8 cellular contexts compared by ENCODE assay signal in the genomic region with DNA sequence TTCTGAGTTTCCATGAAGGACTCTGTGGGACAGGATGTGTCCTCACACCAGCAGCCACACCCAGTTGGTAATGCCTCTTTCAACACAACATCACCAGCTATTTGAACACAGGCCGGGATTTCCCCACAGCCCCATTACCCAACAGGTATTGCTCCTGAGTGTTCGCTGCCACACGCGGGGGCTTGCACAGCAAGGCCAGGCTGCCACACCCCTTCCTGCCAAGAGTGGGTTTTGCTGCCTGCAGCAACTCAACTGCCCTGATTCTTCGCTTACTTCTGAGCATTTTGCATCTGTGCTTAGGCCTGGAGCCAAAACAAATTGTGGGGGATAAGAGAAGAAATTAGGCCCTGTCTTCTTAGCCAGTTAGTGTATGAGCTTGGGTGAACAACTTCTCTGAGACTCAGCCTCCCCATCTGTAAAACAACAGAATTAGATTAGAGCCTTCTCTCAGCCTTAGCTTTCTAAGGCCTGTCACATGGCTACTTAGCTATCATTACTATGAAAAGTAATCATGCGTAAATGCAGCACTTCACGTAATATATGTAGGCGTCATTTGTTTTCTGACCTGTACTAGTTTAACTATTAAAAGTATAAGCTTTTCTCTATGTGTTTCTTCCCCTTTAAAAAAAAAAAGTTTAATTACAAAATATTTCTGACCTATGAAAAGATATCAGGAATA. TPM values are rescaled to one million over a fixed set of nuclear protein-coding genes. Genes with fewer than 3 reads are reported as not detected.
A peak's percentile ranks its signal among the peaks of the same experiment; 100 is the strongest.
DNase-seq lines count a peak whose midpoint lies in the region; ATAC-seq and TF ChIP-seq lines count a peak whose summit lies in the region.

No MANE protein-coding gene starts in this region.

- intact Hi-C loops in Right ventricle myocardium superior (cut with DNase I) (loop anchor here (5.0 kb wide), 1 partner anchor 120 kb away; no protein-coding TSS in a partner anchor), left ventricle myocardium inferior (cut with micrococcal nuclease) (loop anchor here (5.0 kb wide), 2 partner anchors 55 to 120 kb away; no protein-coding TSS in a partner anchor), left lung (cut with DNase I) (loop anchor here in 1 of 2 donors (2.0 to 5.0 kb wide), 2 partner anchors 53 to 120 kb away; no protein-coding TSS in a partner anchor), vagina (cut with DNase I) (loop anchor here (5.0 kb wide), 1 partner anchor 810 kb away; no protein-coding TSS in a partner anchor)

- H3K9me3 ChIP-seq in left ventricle myocardium inferior (replicated peaks): no peaks in the 10 kb centered on the region
- H3K9me3 ChIP-seq in left lung: no peaks in the 10 kb centered on the region
- H3K9me3 ChIP-seq in vagina: no peaks in the 10 kb centered on the region

- no peaks in the 10 kb centered on the region for H3K27me3 ChIP-seq in left ventricle myocardium inferior (ENCODE audit: low read depth)
- H3K27me3 ChIP-seq in left lung: no peaks in the 10 kb centered on the region
- H3K27me3 ChIP-seq in vagina: no peaks in the 10 kb centered on the region

- H3K4me3 ChIP-seq in left ventricle myocardium inferior (no peak overlapping the region), left lung (no peak overlapping the region), vagina (no peak overlapping the region)

- H3K27ac ChIP-seq in left ventricle myocardium inferior (replicated peaks) (no peak overlapping the region), left lung (peak overlapping the region in 1 of 2 donors; percentile 81), vagina (peak overlapping the region; percentile 78)

- no peak for TF ChIP-seq POLR2A in vagina (IDR thresholded peaks at IDR 0.05)

- H3K36me3 ChIP-seq in left ventricle myocardium inferior: no peaks in the 10 kb centered on the region
- H3K36me3 ChIP-seq in left lung: no peaks in the 10 kb centered on the region
- H3K36me3 ChIP-seq in vagina: no peaks in the 10 kb centered on the region

- H3K4me1 ChIP-seq in left ventricle myocardium inferior (peaks cover 15% of the 10 kb centered on the region), left lung (peaks cover 0 to 14% of the 10 kb centered on the region in 2 donors), vagina (peaks cover 28% of the 10 kb centered on the region)

- TF ChIP-seq CTCF in left ventricle myocardium inferior (IDR thresholded peaks at IDR 0.05; ENCODE audit: borderline replicate concordance) (no peak), left lung (IDR thresholded peaks at IDR 0.05) (no peak), vagina (IDR thresholded peaks at IDR 0.05) (no peak)

- ATAC-seq in Right ventricle myocardium superior (ENCODE audit: poor library complexity) (no peak), left lung (peak; percentile 75), GM19395 (IDR thresholded peaks at IDR 0.05; ENCODE audit: unreplicated experiment) (no peak)

- DNase-seq in Right ventricle myocardium superior (peak; percentile 59), left ventricle myocardium inferior (no peak), left lung (peak; percentile 72 to 87), vagina (ENCODE audit: extremely low spot score in 2 of 2) (peak in 1 of 2 donors; percentile 88), NCI-H2081 treated with DMSO at 0.1 percent for 48 hours (lab: John Stamatoyannopoulos, UW) (no peak), amniotic stem cell (lab: John Stamatoyannopoulos, UW) (no peak)
- DNase-seq in activated effector memory CD4-positive, alpha-beta T cell treated with Interleukin-2 at 50 U/mL for 16 hours: peak; percentile 46

RNA-seq across cellular contexts. Expression of a gene that starts 20.0 kb away (rescaled TPM):
- total RNA-seq in Right ventricle myocardium superior: 35.0 TPM
- 51.8 TPM for total RNA-seq in left ventricle myocardium inferior
- total RNA-seq in left lung: 100 to 1,000 TPM in 1 of 2 donors, 10 to 100 TPM in 1; 86.0 to 111 TPM
- 42.5 TPM for total RNA-seq in vagina

Comparison
In these comparisons a context has a peak if more than half of its experiments do, and no peak if none do; other contexts are left out.
1. DNase-seq: peak in Right ventricle myocardium superior (single experiment), activated effector memory CD4-positive, alpha-beta T cell treated with Interleukin-2 at 50 U/mL for 16 hours (single experiment) and left lung (2 of 2); none in left ventricle myocardium inferior (single experiment), NCI-H2081 treated with DMSO at 0.1 percent for 48 hours (single experiment) and amniotic stem cell (single experiment).